In genomic region chr12:53051058-53051880, GRCh38 we compare ENCODE assay signal across 9 cellular contexts. TPM values are rescaled to one million over a fixed set of nuclear protein-coding genes. Genes with fewer than 3 reads are reported as not detected.
DNase-seq lines count a peak whose midpoint lies in the region; ATAC-seq and TF ChIP-seq lines count a peak whose summit lies in the region.
"Had no signal": no experiment of that assay in that cellular context is flagged by ENCODE, and none has a peak within 500 bp of the region (broad histone marks: within the 10 kb centered on the region; RNA-seq: fewer than 3 reads in every experiment).

No MANE protein-coding gene starts in this region.

- DNase-seq in CD1c-positive myeloid dendritic cell (ENCODE audit: extremely low spot score) (peak; percentile 12), NT2/D1 (ENCODE audit: low read depth, low spot score) (no peak), fibroblast of lung (ENCODE audit: low read depth in 2 of 2) (peak; percentile 55 to 76), neural progenitor cell (ENCODE audit: low spot score) (no peak)
- DNase-seq in stimulated activated CD4-positive, alpha-beta T cell treated with anti-CD3 and anti-CD28 coated beads, Interleukin-4, amount 100 ng/mL, for 4 hours, result no peak
- DNase-seq in stimulated activated naive CD8-positive, alpha-beta T cell treated with anti-CD3 and anti-CD28 coated beads, Interleukin-15, Interleukin-2, amounts not matched to agents 100 U/mL and 50 U/mL, for 24 hours, result no peak

- H3K4me1 Mint-ChIP-seq in neural progenitor cell, result peaks cover 47% of the 10 kb centered on the region

- H3K27me3 Mint-ChIP-seq in neural progenitor cell (ENCODE audit: insufficient read depth, low read depth), result peaks cover 20% of the 10 kb centered on the region

- H3K36me3 ChIP-seq in NT2/D1 (ENCODE audit: insufficient read depth, insufficient read length, low read length) (peaks cover 8% of the 10 kb centered on the region), fibroblast of lung (ENCODE audit: control insufficient read depth, insufficient read depth, low read length) (peaks cover 13% of the 10 kb centered on the region), neural progenitor cell (no peaks in the 10 kb centered on the region)

- no peaks in the 10 kb centered on the region for H3K27me3 ChIP-seq in NT2/D1 (ENCODE audit: insufficient read depth, insufficient read length)
- H3K27me3 ChIP-seq in fibroblast of lung (ENCODE audit: control insufficient read depth, insufficient read depth, low read length), result no peaks in the 10 kb centered on the region
- peaks cover 12% of the 10 kb centered on the region for H3K27me3 ChIP-seq in neural progenitor cell

- H3K27ac ChIP-seq in fibroblast of lung (ENCODE audit: insufficient read depth, low read length) (peak overlapping the region; percentile 95), neural progenitor cell (no peak overlapping the region)

- peaks cover 33% of the 10 kb centered on the region for H3F3A ChIP-seq in neural progenitor cell (ENCODE audit: low read depth)

- H3K4me3 ChIP-seq in NT2/D1 (ENCODE audit: insufficient read length, low read depth) (no peak overlapping the region), fibroblast of lung (replicated peaks in 1 of 4; ENCODE audit: control extremely low read depth in 1 of 4, insufficient read depth in 1 of 4, low read depth in 3 of 4, low read length in 4 of 4) (peak overlapping the region; percentile 80 to 90 (median 84)), neural progenitor cell (no peak overlapping the region)

- H3K9me3 Mint-ChIP-seq in neural progenitor cell, result no peaks in the 10 kb centered on the region

- peak overlapping the region; percentile 78 for H3K4me3 Mint-ChIP-seq in neural progenitor cell

- no peak overlapping the region for H2AFZ ChIP-seq in fibroblast of lung (ENCODE audit: low read length)
- H2AFZ ChIP-seq in neural progenitor cell (replicated peaks), result no peak overlapping the region

- H3K4me1 ChIP-seq in NT2/D1 (ENCODE audit: insufficient read depth, insufficient read length), result peaks cover 48% of the 10 kb centered on the region
- peaks cover 37% of the 10 kb centered on the region for H3K4me1 ChIP-seq in fibroblast of lung (ENCODE audit: control insufficient read depth, extremely low read depth, insufficient read depth, low read length)
- peaks cover 40% of the 10 kb centered on the region for H3K4me1 ChIP-seq in neural progenitor cell

- H3K79me2 ChIP-seq in fibroblast of lung (ENCODE audit: control insufficient read depth, insufficient read depth, low read length), result peaks cover 25% of the 10 kb centered on the region
- no peaks in the 10 kb centered on the region for H3K79me2 ChIP-seq in neural progenitor cell (ENCODE audit: low read depth)

- TF ChIP-seq CTCF in fibroblast of lung (conservative IDR thresholded peaks at IDR 0.05 in 1 of 2, IDR thresholded peaks at IDR 0.05 in 1 of 2; ENCODE audit: low read depth in 1 of 2, low read length in 2 of 2), result peak in 1 of 2 donors; percentile 21
- TF ChIP-seq CTCF in neural progenitor cell (IDR thresholded peaks at IDR 0.05), result no peak

- ATAC-seq in HG03469 (IDR thresholded peaks at IDR 0.05; ENCODE audit: unreplicated experiment), result no peak
- no peak for ATAC-seq in stimulated activated naive CD8-positive, alpha-beta T cell treated with anti-CD3 and anti-CD28 coated beads, Interleukin-15, Interleukin-2, amounts not matched to agents 100 U/mL and 50 U/mL, for 24 hours
- no peak for ATAC-seq in GM19023 (IDR thresholded peaks at IDR 0.05; ENCODE audit: unreplicated experiment)

- H4K20me1 ChIP-seq in fibroblast of lung (ENCODE audit: control insufficient read depth, extremely low read depth, insufficient read depth, low read length), result no peaks in the 10 kb centered on the region
- peaks cover 30% of the 10 kb centered on the region for H4K20me1 ChIP-seq in neural progenitor cell (ENCODE audit: low read depth)

- H3K27ac Mint-ChIP-seq in neural progenitor cell, result peak overlapping the region; percentile 93

- no peaks in the 10 kb centered on the region for H3K9me3 ChIP-seq in NT2/D1 (ENCODE audit: insufficient read depth, low read length)
- no peaks in the 10 kb centered on the region for H3K9me3 ChIP-seq in fibroblast of lung (ENCODE audit: control insufficient read depth, insufficient read depth, low read depth, low read length)
- H3K9me3 ChIP-seq in neural progenitor cell (ENCODE audit: low read depth), result no peaks in the 10 kb centered on the region

- H3K4me2 ChIP-seq in fibroblast of lung (ENCODE audit: extremely low read depth, insufficient read depth, low read length), result peak overlapping the region; percentile 97
- H3K4me2 ChIP-seq in neural progenitor cell, result no peak overlapping the region

- H3K36me3 Mint-ChIP-seq in neural progenitor cell, result no peaks in the 10 kb centered on the region

- H3K9ac ChIP-seq in NT2/D1 (ENCODE audit: insufficient read length, low read depth) (peak overlapping the region; percentile 42), fibroblast of lung (ENCODE audit: insufficient read depth, low read length) (peak overlapping the region; percentile 86), neural progenitor cell (no peak overlapping the region)

RNA-seq across cellular contexts. Expression of gene TNS2, which starts 1.4 kb away (rescaled TPM):
- 52.4 and 60.6 TPM in 2 replicates for total RNA-seq in fibroblast of lung
- 35.3 and 45.5 TPM in 2 replicates for polyA plus RNA-seq in fibroblast of lung
- polyA plus RNA-seq in fibroblast of lung (2012), result 52.3 and 54.6 TPM in 2 replicates
- 141 and 176 TPM in 2 replicates for polyA minus RNA-seq in fibroblast of lung (ENCODE audit: low replicate concordance)
- total RNA-seq in neural progenitor cell (ENCODE audit: low replicate concordance), result 0.24 and 0.28 TPM in 2 replicates

RNA-seq across cellular contexts. Expression of gene SPRYD3, which starts 27.9 kb away (rescaled TPM):
- total RNA-seq in fibroblast of lung (13.9 and 18.2 TPM in 2 replicates), neural progenitor cell (ENCODE audit: low replicate concordance) (5.4 and 6.7 TPM in 2 replicates)
- polyA plus RNA-seq in fibroblast of lung, result 23.3 and 27.7 TPM in 2 replicates
- 25.7 and 33.1 TPM in 2 replicates for polyA plus RNA-seq in fibroblast of lung (2012)
- polyA minus RNA-seq in fibroblast of lung (ENCODE audit: low replicate concordance), result 67.2 and 104 TPM in 2 replicates

RNA-seq across cellular contexts. Expression of gene EIF4B, which starts 45.0 kb away (rescaled TPM):
- total RNA-seq in fibroblast of lung, result 1,180 and 1,819 TPM in 2 replicates
- polyA plus RNA-seq in fibroblast of lung, result 380 and 466 TPM in 2 replicates
- polyA plus RNA-seq in fibroblast of lung (2012), result 255 and 359 TPM in 2 replicates
- polyA minus RNA-seq in fibroblast of lung (ENCODE audit: low replicate concordance), result 698 and 797 TPM in 2 replicates
- total RNA-seq in neural progenitor cell (ENCODE audit: low replicate concordance), result 774 and 833 TPM in 2 replicates

RNA-seq across cellular contexts. Expression of gene IGFBP6, which starts 46.2 kb away (rescaled TPM):
- 592 and 973 TPM in 2 replicates for total RNA-seq in fibroblast of lung
- 229 and 274 TPM in 2 replicates for polyA plus RNA-seq in fibroblast of lung
- polyA plus RNA-seq in fibroblast of lung (2012), result 532 and 589 TPM in 2 replicates
- polyA minus RNA-seq in fibroblast of lung (ENCODE audit: low replicate concordance), result 359 and 701 TPM in 2 replicates
- total RNA-seq in neural progenitor cell (ENCODE audit: low replicate concordance), result 2.5 and 2.6 TPM in 2 replicates

RNA-seq across cellular contexts. Expression of gene SOAT2, which starts 52.0 kb away (rescaled TPM):
- total RNA-seq in fibroblast of lung (under 0.01 TPM in 1 of 2 replicates, not detected in the other), neural progenitor cell (ENCODE audit: low replicate concordance) (not detected in 2 replicates)
- polyA plus RNA-seq in fibroblast of lung, result 0.12 TPM in 1 of 2 replicates, not detected in the other
- polyA plus RNA-seq in fibroblast of lung (2012), result 0.06 and 0.31 TPM in 2 replicates
- polyA minus RNA-seq in fibroblast of lung (ENCODE audit: low replicate concordance), result 1.7 TPM in 1 of 2 replicates, not detected in the other
- total RNA-seq: H1 had no signal

Comparison
In these comparisons a context has a peak if more than half of its experiments do, and no peak if none do; other contexts are left out.
1. DNase-seq: peak in CD1c-positive myeloid dendritic cell (single experiment) and fibroblast of lung (2 of 2); none in NT2/D1 (single experiment), neural progenitor cell (single experiment), stimulated activated CD4-positive, alpha-beta T cell treated with anti-CD3 and anti-CD28 coated beads, Interleukin-4, amount 100 ng/mL, for 4 hours (0 of 2) and stimulated activated naive CD8-positive, alpha-beta T cell treated with anti-CD3 and anti-CD28 coated beads, Interleukin-15, Interleukin-2, amounts not matched to agents 100 U/mL and 50 U/mL, for 24 hours (single experiment).
2. H3K4me3 ChIP-seq: peak in fibroblast of lung (4 of 4); none in NT2/D1 (single experiment) and neural progenitor cell (single experiment).
3. RNA of gene TNS2, which starts 1.4 kb away (total RNA-seq): 52.4 to 60.6 TPM in fibroblast of lung; 0.24 to 0.28 TPM in neural progenitor cell; every median in the first group is over 10 times any median in the second.